Comparison of ENCODE assay signal across 9 cellular contexts in the genomic region with DNA sequence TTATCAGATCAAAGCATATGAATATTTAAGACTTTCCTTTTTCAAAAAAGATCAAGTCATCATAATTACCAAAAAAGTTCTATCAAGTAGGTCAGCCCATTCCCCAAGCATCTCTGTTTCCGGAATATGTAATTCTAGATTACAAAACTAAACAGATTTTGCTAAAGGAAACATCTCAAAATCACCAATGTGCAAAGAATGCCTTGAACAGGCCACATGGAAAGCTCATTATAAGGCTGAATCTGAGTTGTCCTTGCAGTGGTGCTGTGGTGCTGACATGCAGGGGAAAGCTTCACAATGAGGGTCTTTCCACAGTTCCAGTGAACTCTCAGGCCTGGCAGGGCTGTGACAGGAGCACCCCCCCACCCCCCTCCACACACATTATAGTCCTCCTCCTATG.
"Had no signal": no experiment of that assay in that cellular context is flagged by ENCODE, and none has a peak within 500 bp of the region (broad histone marks: within the 10 kb centered on the region; RNA-seq: fewer than 3 reads in every experiment).

No MANE protein-coding gene starts in this region.

- H3K9me3 ChIP-seq: HAP-1 had no signal

- H3K4me2 ChIP-seq: GM23338 had no signal

- H3K9me3 Mint-ChIP-seq: GM23338, HFFc6 had no signal

- H2AFZ ChIP-seq: GM23248 had no signal

- H3K36me3 ChIP-seq: HAP-1 had no signal

- H3K4me3 Mint-ChIP-seq: GM23338, H9, HFFc6 had no signal

- H3K4me3 ChIP-seq: GM23248, GM23338, HAP-1 had no signal

- H3K27ac ChIP-seq: GM23248 had no signal

- H3K4me1 ChIP-seq: HAP-1 had no signal

- ATAC-seq: GM23338, HCT116 had no signal

- H3K27ac Mint-ChIP-seq: GM23338, H9, HFFc6 had no signal

- DNase-seq: GM23248, GOT3, H7, H9, HCEC 1CT, HFFc6 had no signal

- H3K9ac ChIP-seq: GM23248 had no signal
